In the genomic region with DNA sequence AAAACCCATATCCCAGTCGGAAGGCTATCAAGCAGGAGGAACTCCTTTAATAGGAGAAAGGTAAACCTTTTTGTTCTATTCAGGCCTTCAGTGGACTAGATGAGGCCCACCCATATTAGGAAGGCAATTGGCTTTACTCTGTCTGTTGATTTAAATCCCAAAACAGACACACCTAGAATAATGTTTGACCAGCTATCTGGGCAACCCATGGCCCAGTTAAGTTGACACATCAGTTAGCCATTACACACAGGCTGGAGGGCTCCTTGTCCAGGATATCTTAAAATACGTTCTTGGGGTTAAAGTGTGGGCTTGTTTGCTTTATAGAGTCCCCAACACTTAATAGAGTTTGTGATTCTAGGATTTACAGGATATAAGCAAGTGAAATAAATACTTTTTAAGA, we compare ENCODE assay signal across 13 cellular contexts.
A peak's percentile ranks its signal among the peaks of the same experiment; 100 is the strongest.
DNase-seq lines count a peak whose midpoint lies in the region; ATAC-seq and TF ChIP-seq lines count a peak whose summit lies in the region.
"Had no signal": no experiment of that assay in that cellular context is flagged by ENCODE, and none has a peak within 500 bp of the region (broad histone marks: within the 10 kb centered on the region; RNA-seq: fewer than 3 reads in every experiment).

No MANE protein-coding gene starts in this region.

- DNase-seq in esophagus muscularis mucosa (ENCODE audit: extremely low spot score) (peak; percentile 34), KG1 (lab: John Stamatoyannopoulos, UW) (no peak)
- DNase-seq: 8988T, ACHN, COR-L47, HFFc6 had no signal

- H3K4me2 ChIP-seq in BLaER1 treated with 17β-estradiol and CSF1 and Interleukin-3, amounts not matched to agents 10 nM and 100 nM, result no peak overlapping the region

- intact Hi-C loops in esophagus muscularis mucosa (cut with DNase I), result loop anchor here (5.0 kb wide), 1 partner anchor 493 kb away; a partner anchor contains a TSS

- H3K27me3 ChIP-seq in BLaER1 treated with 17β-estradiol and CSF1 and Interleukin-3, amounts not matched to agents 10 nM and 100 nM, result no peaks in the 10 kb centered on the region
- no peaks in the 10 kb centered on the region for H3K27me3 ChIP-seq in esophagus muscularis mucosa

- peak overlapping the region in 7 of 11 experiments; percentile 3 to 76 (median 59); a peak in 9 of 22 replicates for H3K27ac ChIP-seq in BLaER1 treated with 17β-estradiol and CSF1 and Interleukin-3, amounts not matched to agents 10 nM and 100 nM
- H3K27ac ChIP-seq in HEK293 (ENCODE audit: extremely low read depth, low read depth, low read length) (no peak overlapping the region), esophagus muscularis mucosa (replicated peaks in 1 of 4) (no peak overlapping the region)
- H3K27ac ChIP-seq: A549, GM23248 had no signal

- ATAC-seq in GM19467 (IDR thresholded peaks at IDR 0.05; ENCODE audit: unreplicated experiment), result no peak
- ATAC-seq in HG03378 (IDR thresholded peaks at IDR 0.05; ENCODE audit: unreplicated experiment), result no peak

- TF ChIP-seq EP300 in esophagus muscularis mucosa (IDR thresholded peaks at IDR 0.05), result no peak

- TF ChIP-seq CTCF in HEK293 (tag by site-specific recombination; IDR thresholded peaks at IDR 0.05) (no peak), esophagus muscularis mucosa (IDR thresholded peaks at IDR 0.05) (no peak)

- no peak overlapping the region for H3K4me3 ChIP-seq in BLaER1 treated with 17β-estradiol and CSF1 and Interleukin-3, amounts not matched to agents 10 nM and 100 nM
- H3K4me3 ChIP-seq in HEK293 (ENCODE audit: low read depth, low read length), result no peak overlapping the region
- H3K4me3 ChIP-seq in esophagus muscularis mucosa, result no peak overlapping the region
- H3K4me3 ChIP-seq: A549, GM23248 had no signal

- WGBS in esophagus muscularis mucosa, result 90% methylated on average over 2 of the region's 2 CpGs

- CTCF ChIA-PET in HEK293 (lab: Yijun Ruan, JAX), result interaction anchor here (0.6 to 2.1 kb wide), 20 partner anchors 9 to 607 kb away, joined by 3 to 9 read pairs (median 4); no protein-coding TSS in a partner anchor

- no peak for TF ChIP-seq POLR2A in esophagus muscularis mucosa (IDR thresholded peaks at IDR 0.05; ENCODE audit: low read depth)

- H3K36me3 ChIP-seq in BLaER1 treated with 17β-estradiol and CSF1 and Interleukin-3, amounts not matched to agents 10 nM and 100 nM, result no peaks in the 10 kb centered on the region
- H3K36me3 ChIP-seq in HEK293 (ENCODE audit: control insufficient read depth in 2 of 2, insufficient read depth in 1 of 2, low read length in 2 of 2) (no peaks in the 10 kb centered on the region), esophagus muscularis mucosa (no peaks in the 10 kb centered on the region)
- H3K36me3 ChIP-seq: BE2C had no signal

- POLR2A ChIA-PET in HEK293 (lab: Yijun Ruan, JAX), result no interaction called here

- peak overlapping the region in 2 of 11 experiments; percentile 19 to 33; a peak in 2 of 22 replicates for H3K9ac ChIP-seq in BLaER1 treated with 17β-estradiol and CSF1 and Interleukin-3, amounts not matched to agents 10 nM and 100 nM
- H3K9ac ChIP-seq: GM23248 had no signal

- H3K9me3 ChIP-seq in BLaER1 treated with 17β-estradiol and CSF1 and Interleukin-3, amounts not matched to agents 10 nM and 100 nM (replicated peaks in 1 of 11), result no peaks in the 10 kb centered on the region
- H3K9me3 ChIP-seq in HEK293 (ENCODE audit: control insufficient read depth, insufficient read depth, low read depth, low read length) (no peaks in the 10 kb centered on the region), esophagus muscularis mucosa (no peaks in the 10 kb centered on the region)
- H3K9me3 ChIP-seq: A549, BE2C had no signal

- H3K4me1 ChIP-seq in BLaER1 treated with 17β-estradiol and CSF1 and Interleukin-3, amounts not matched to agents 10 nM and 100 nM, result peaks cover 16 to 51% (median 36%) of the 10 kb centered on the region in 10 experiments
- H3K4me1 ChIP-seq in HEK293 (ENCODE audit: control insufficient read depth, insufficient read depth, low read length) (no peaks in the 10 kb centered on the region), esophagus muscularis mucosa (peaks cover 0 to 16% (median 13%) of the 10 kb centered on the region in 4 donors)
- H3K4me1 ChIP-seq: BE2C had no signal

- H4K20me1 ChIP-seq in BLaER1 treated with 17β-estradiol and CSF1 and Interleukin-3, amounts not matched to agents 10 nM and 100 nM, result no peaks in the 10 kb centered on the region

TF ChIP-seq in HEK293, 187 proteins besides CTCF, POLR2A, EP300 and RAD21:
- TF ChIP-seq ZNF792 (tag by site-specific recombination; IDR thresholded peaks at IDR 0.05) (no peak), ZNF416 (tag by site-specific recombination; IDR thresholded peaks at IDR 0.05) (peak; percentile 86), ZNF660 (tag by site-specific recombination; IDR thresholded peaks at IDR 0.05) (no peak), ZNF837 (tag by site-specific recombination; IDR thresholded peaks at IDR 0.05) (no peak), GFI1B (tag by site-specific recombination; IDR thresholded peaks at IDR 0.05) (no peak)
- TF ChIP-seq, protein P1, sequence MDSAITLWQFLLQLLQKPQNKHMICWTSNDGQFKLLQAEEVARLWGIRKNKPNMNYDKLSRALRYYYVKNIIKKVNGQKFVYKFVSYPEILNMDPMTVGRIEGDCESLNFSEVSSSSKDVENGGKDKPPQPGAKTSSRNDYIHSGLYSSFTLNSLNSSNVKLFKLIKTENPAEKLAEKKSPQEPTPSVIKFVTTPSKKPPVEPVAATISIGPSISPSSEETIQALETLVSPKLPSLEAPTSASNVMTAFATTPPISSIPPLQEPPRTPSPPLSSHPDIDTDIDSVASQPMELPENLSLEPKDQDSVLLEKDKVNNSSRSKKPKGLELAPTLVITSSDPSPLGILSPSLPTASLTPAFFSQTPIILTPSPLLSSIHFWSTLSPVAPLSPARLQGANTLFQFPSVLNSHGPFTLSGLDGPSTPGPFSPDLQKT (IDR thresholded peaks at IDR 0.05; ENCODE audit: borderline replicate concordance, low read depth, low read length), result no peak

Comparison
In these comparisons a context has a peak if more than half of its experiments do, and no peak if none do; other contexts are left out.
1. H3K27ac ChIP-seq: peak in BLaER1 treated with 17β-estradiol and CSF1 and Interleukin-3, amounts not matched to agents 10 nM and 100 nM (7 of 11); none in HEK293 (single experiment) and esophagus muscularis mucosa (0 of 4).